8 cellular contexts compared by ENCODE assay signal in the genomic region with DNA sequence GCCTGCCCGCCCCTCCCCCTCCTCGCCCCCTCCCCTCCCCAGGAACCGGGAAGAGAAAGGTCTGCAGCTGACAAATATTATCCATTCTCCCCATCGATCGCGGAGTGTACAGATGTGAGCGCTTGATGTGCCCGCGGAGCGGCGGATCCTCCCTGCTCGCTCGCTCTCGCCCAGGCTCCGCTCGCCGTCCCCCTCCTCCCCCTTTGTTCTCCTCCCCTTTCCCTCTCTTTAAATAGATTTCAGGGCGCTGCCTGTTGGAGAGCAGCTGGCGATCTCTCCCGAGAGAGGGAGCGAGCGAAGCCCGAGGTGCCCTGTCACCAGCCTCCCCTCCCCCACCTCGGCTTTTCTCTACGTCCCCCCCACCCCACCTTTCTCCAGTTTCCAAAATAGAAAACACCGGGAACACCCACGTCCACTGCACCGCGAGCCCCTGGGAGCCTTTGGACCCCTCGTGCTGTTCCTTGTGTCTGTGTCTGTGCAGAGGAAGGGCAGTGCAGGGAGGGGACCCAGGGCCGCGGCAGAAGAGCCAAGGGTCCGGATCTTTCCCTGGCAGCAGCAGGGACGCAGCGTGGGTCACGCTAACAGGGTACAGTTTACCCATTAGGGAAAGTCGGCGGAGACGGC. TPM values are rescaled to one million over a fixed set of nuclear protein-coding genes. Genes with fewer than 3 reads are reported as not detected.
A peak's percentile ranks its signal among the peaks of the same experiment; 100 is the strongest.
DNase-seq lines count a peak whose midpoint lies in the region; ATAC-seq, FAIRE-seq and TF ChIP-seq lines count a peak whose summit lies in the region.

No MANE protein-coding gene starts in this region.

- H3K4me1 ChIP-seq in esophagus squamous epithelium = peaks cover 8 to 56% (median 38%) of the 10 kb centered on the region in 3 donors

- no peaks in the 10 kb centered on the region for H4K20me1 ChIP-seq in neural cell (ENCODE audit: insufficient read depth)

- peak overlapping the region; percentile 10 for H3K4me2 ChIP-seq in neural cell (ENCODE audit: low read length)

- no peak for TF ChIP-seq CTCF in esophagus squamous epithelium (IDR thresholded peaks at IDR 0.05)
- TF ChIP-seq CTCF in neural cell (IDR thresholded peaks at IDR 0.05; ENCODE audit: poor library complexity, severe bottlenecking) = no peak

- intact Hi-C loops in esophagus squamous epithelium (cut with DNase I) = loop anchor here (5.0 kb wide), 1 partner anchor 62 kb away; no protein-coding TSS in a partner anchor

- FAIRE-seq in GM12891 (lab: Jason Lieb, UNC) = no peak

- no peak overlapping the region for H2AFZ ChIP-seq in neural cell (ENCODE audit: low read depth, low read length)

- DNase-seq in COR-L47 (lab: John Stamatoyannopoulos, UW) (peak; percentile 66), SK-N-DZ (ENCODE audit: low spot score) (peak; percentile 89), esophagus squamous epithelium (lab: John Stamatoyannopoulos, UW) (no peak), GM12891 (ENCODE audit: insufficient read length, low spot score) (no peak), cortex of kidney (lab: John Stamatoyannopoulos, UW) (no peak)
- no peak for DNase-seq in Jurkat, Clone E6-1 (ENCODE audit: low read depth, low spot score)

- H3K9me3 ChIP-seq in esophagus squamous epithelium (no peaks in the 10 kb centered on the region), neural cell (ENCODE audit: low read length) (no peaks in the 10 kb centered on the region)

- H3K27ac ChIP-seq in esophagus squamous epithelium = peak overlapping the region; percentile 54 to 78 (median 64)
- H3K27ac ChIP-seq in neural cell (ENCODE audit: low read length) = peak overlapping the region; percentile 85

- H3K36me3 ChIP-seq in esophagus squamous epithelium (no peaks in the 10 kb centered on the region), neural cell (ENCODE audit: insufficient read depth, low read length) (no peaks in the 10 kb centered on the region)

- ATAC-seq in GM21529 (IDR thresholded peaks at IDR 0.05; ENCODE audit: unreplicated experiment) = no peak

- no peak for TF ChIP-seq POLR2A in esophagus squamous epithelium (IDR thresholded peaks at IDR 0.05)
- TF ChIP-seq POLR2A in GM12891 (IDR thresholded peaks at IDR 0.05; ENCODE audit: low read depth, low read length) = no peak

- H3K79me2 ChIP-seq in neural cell (replicated peaks; ENCODE audit: insufficient read depth, low read length) = no peaks in the 10 kb centered on the region

- TF ChIP-seq EP300 in neural cell (conservative IDR thresholded peaks at IDR 0.05; ENCODE audit: poor library complexity, severe bottlenecking) = no peak

- H3F3A ChIP-seq in neural cell (ENCODE audit: insufficient read depth, low read length, poor library complexity, severe bottlenecking) = no peaks in the 10 kb centered on the region

- WGBS in esophagus squamous epithelium, 2 donors = 0 to 16% methylated on average over 14 to 15 of the region's 39 CpGs

- H3K27me3 ChIP-seq in esophagus squamous epithelium (peaks cover 0 to 11% (median 0%) of the 10 kb centered on the region in 4 donors), neural cell (ENCODE audit: insufficient read depth, low read depth, low read length) (peaks cover 4% of the 10 kb centered on the region)

- peak overlapping the region; percentile 80 for H3K9ac ChIP-seq in neural cell (ENCODE audit: low read length)

- TF ChIP-seq RAD21 in neural cell (conservative IDR thresholded peaks at IDR 0.05) = no peak

- H3K4me3 ChIP-seq in Jurkat, Clone E6-1 (ENCODE audit: low read length) = peak overlapping the region; percentile 51
- H3K4me3 ChIP-seq in esophagus squamous epithelium = peak overlapping the region; percentile 36 to 62 (median 49)
- H3K4me3 ChIP-seq in neural cell (ENCODE audit: low read length) = peak overlapping the region; percentile 66

- H3K9me2 ChIP-seq in neural cell (ENCODE audit: insufficient read depth, low read length) = no peaks in the 10 kb centered on the region

TF ChIP-seq in neural cell, 6 proteins besides CTCF, POLR2A, EP300 and RAD21:
- TF ChIP-seq MXI1 (conservative IDR thresholded peaks at IDR 0.05; ENCODE audit: poor library complexity, severe bottlenecking) = no peak
- TF ChIP-seq POLR2AphosphoS5 (IDR thresholded peaks at IDR 0.05) = peak; percentile 31
- peak; percentile 11 for TF ChIP-seq TAF1 (IDR thresholded peaks at IDR 0.05; ENCODE audit: low read depth)
- TF ChIP-seq SMC3 (conservative IDR thresholded peaks at IDR 0.05; ENCODE audit: poor library complexity) = no peak
- no peak for TF ChIP-seq EZH2 (IDR thresholded peaks at IDR 0.05; ENCODE audit: borderline replicate concordance, insufficient read depth, low read length, poor library complexity, severe bottlenecking)

TF ChIP-seq in GM12891, 5 proteins besides CTCF, POLR2A, EP300 and RAD21:
- TF ChIP-seq POLR2AphosphoS5 (IDR thresholded peaks at IDR 0.05; ENCODE audit: low read depth, low read length) (no peak), PAX5 (IDR thresholded peaks at IDR 0.05; ENCODE audit: insufficient read depth, low read length, severe bottlenecking) (no peak), SPI1 (IDR thresholded peaks at IDR 0.05; ENCODE audit: low read depth, low read length) (no peak), TAF1 (IDR thresholded peaks at IDR 0.05; ENCODE audit: low read depth, low read length) (no peak)

RNA-seq across cellular contexts. Expression of gene BCOR, which starts 56.6 kb away (rescaled TPM):
- 30.6 TPM for polyA plus RNA-seq in Jurkat, Clone E6-1 (2012; ENCODE audit: insufficient read depth, insufficient read length)
- 54.9 and 65.2 TPM in 2 replicates for polyA plus RNA-seq in SK-N-DZ (2014; cell fraction: cytosol; rRNA removed)
- 40.2 and 73.5 TPM in 2 replicates for polyA plus RNA-seq in SK-N-DZ (2014; cell fraction: nucleus; rRNA removed)
- 10 to 100 TPM; 12.0 to 20.1 (median 17.4) TPM for total RNA-seq in esophagus squamous epithelium
- 18.0 and 23.7 TPM in 2 replicates for polyA plus RNA-seq in neural cell
- 49.7 and 72.6 TPM in 2 replicates for polyA minus RNA-seq in neural cell
- polyA plus RNA-seq in GM12891 (2012; ENCODE audit: low read depth, missing spikeins) = 5.5 TPM

Comparison
In these comparisons a context has a peak if more than half of its experiments do, and no peak if none do; other contexts are left out.
1. DNase-seq: peak in COR-L47 (single experiment) and SK-N-DZ (single experiment); none in Jurkat, Clone E6-1 (single experiment), esophagus squamous epithelium (single experiment), GM12891 (single experiment) and cortex of kidney (single experiment).
2. Peak in every context shown above with its lines, with median percentiles within 50 percentile points of each other: H3K4me3 ChIP-seq.